34 cellular contexts compared by ENCODE assay signal in genomic region chr10:67173787-67174186, GRCh38.
"Had no signal": no experiment of that assay in that cellular context is flagged by ENCODE, and none has a peak within 500 bp of the region (broad histone marks: within the 10 kb centered on the region; RNA-seq: fewer than 3 reads in every experiment).

No MANE protein-coding gene starts in this region.

- H3K4me3 ChIP-seq: MG63 had no signal

- H3K9me3 ChIP-seq: MG63 had no signal

- DNase-seq: Karpas-422, Kasumi-1, MG63, MM.1S, MV-4-11, NCI-H1048, NCI-H1092, NCI-H1092 treated with DMSO at 0.1 percent for 48 hours, NCI-H1105, NCI-H1105 treated with DMSO at 0.1 percent for 48 hours, NCI-H1417, NCI-H1417 treated with DMSO at 0.1 percent for 48 hours, NCI-H1436, NCI-H1436 treated with DMSO at 0.1 percent for 48 hours, NCI-H146, NCI-H1694, NCI-H1694 treated with DMSO at 0.1 percent for 48 hours, NCI-H187, NCI-H187 treated with DMSO at 0.1 percent for 48 hours, NCI-H1930, NCI-H2029, NCI-H2029 treated with DMSO at 0.1 percent for 48 hours, NCI-H2081, NCI-H2081 treated with DMSO at 0.1 percent for 48 hours, NCI-H2107, NCI-H2171, NCI-H2171 treated with DMSO at 0.1 percent for 48 hours, NCI-H2227 treated with DMSO at 0.1 percent for 48 hours, NCI-H226, NCI-H345, NCI-H446, NCI-H446 treated with DMSO at 0.1 percent for 48 hours, NCI-H510A, NCI-H510A treated with DMSO at 0.1 percent for 48 hours had no signal

- H3K36me3 ChIP-seq: MG63 had no signal

- H3K27me3 ChIP-seq: MG63 had no signal
